ENCODE assay signal across 8 cellular contexts in genomic region chr12:124508323-124509096, GRCh38. TPM values are rescaled to one million over a fixed set of nuclear protein-coding genes. Genes with fewer than 3 reads are reported as not detected.
DNase-seq lines count a peak whose midpoint lies in the region; ATAC-seq and TF ChIP-seq lines count a peak whose summit lies in the region.

No MANE protein-coding gene starts in this region.

- H3K9me3 ChIP-seq in cardiac muscle cell (ENCODE audit: low read depth), result no peaks in the 10 kb centered on the region
- H3K9me3 ChIP-seq in vagina, result no peaks in the 10 kb centered on the region

- DNase-seq in cardiac muscle cell (ENCODE audit: low read depth in 1 of 2, low spot score in 1 of 2) (no peak), Right ventricle myocardium superior (no peak), amniotic epithelial cell (ENCODE audit: low read depth) (peak; percentile 40), lung microvascular endothelial cell (ENCODE audit: low read depth in 2 of 2) (peak; percentile 31 to 46), vagina (ENCODE audit: extremely low spot score in 2 of 2) (no peak)
- no peak for DNase-seq in activated CD8-positive, alpha-beta memory T cell treated with anti-CD3 and anti-CD28 coated beads, Interleukin-2, amount 50 U/mL, for 4 hours

- TF ChIP-seq CTCF in cardiac muscle cell (IDR thresholded peaks at IDR 0.05; ENCODE audit: low read depth, low read length) (no peak), vagina (IDR thresholded peaks at IDR 0.05) (no peak)

- intact Hi-C loops in Right ventricle myocardium superior (cut with DNase I), result no loop called here
- intact Hi-C loops in vagina (cut with DNase I), result no loop called here

- H3K27me3 ChIP-seq in cardiac muscle cell (no peaks in the 10 kb centered on the region), vagina (no peaks in the 10 kb centered on the region)

- H3K36me3 ChIP-seq in cardiac muscle cell, result no peaks in the 10 kb centered on the region
- H3K36me3 ChIP-seq in vagina, result no peaks in the 10 kb centered on the region

- ATAC-seq in Right ventricle myocardium superior (ENCODE audit: poor library complexity) (no peak), HG03139 (IDR thresholded peaks at IDR 0.05; ENCODE audit: unreplicated experiment) (no peak), HG02798 (IDR thresholded peaks at IDR 0.05; ENCODE audit: poor library complexity, unreplicated experiment) (no peak)

- H3K4me1 ChIP-seq in cardiac muscle cell (ENCODE audit: low read depth) (peaks cover 61% of the 10 kb centered on the region), vagina (peaks cover 100% of the 10 kb centered on the region)

- peak overlapping the region; percentile 90 for H3K27ac ChIP-seq in cardiac muscle cell
- H3K27ac ChIP-seq in vagina, result peak overlapping the region; percentile 75

- no peak for TF ChIP-seq POLR2A in vagina (IDR thresholded peaks at IDR 0.05)

- H3K4me3 ChIP-seq in cardiac muscle cell, result no peak overlapping the region
- no peak overlapping the region for H3K4me3 ChIP-seq in vagina

RNA-seq across cellular contexts. Expression of gene NCOR2, which starts 58.9 kb away (rescaled TPM):
- total RNA-seq in cardiac muscle cell (57.4 and 113 TPM in 2 replicates), Right ventricle myocardium superior (133 TPM), lung microvascular endothelial cell (10.5 TPM in 2 replicates), vagina (120 TPM)
- 98.5 and 153 TPM in 2 replicates for polyA plus RNA-seq in cardiac muscle cell

Comparison
In these comparisons a context has a peak if more than half of its experiments do, and no peak if none do; other contexts are left out.
1. DNase-seq: peak in amniotic epithelial cell (single experiment) and lung microvascular endothelial cell (2 of 2); none in cardiac muscle cell (0 of 2), Right ventricle myocardium superior (single experiment), vagina (0 of 2) and activated CD8-positive, alpha-beta memory T cell treated with anti-CD3 and anti-CD28 coated beads, Interleukin-2, amount 50 U/mL, for 4 hours (single experiment).